In the genomic region with DNA sequence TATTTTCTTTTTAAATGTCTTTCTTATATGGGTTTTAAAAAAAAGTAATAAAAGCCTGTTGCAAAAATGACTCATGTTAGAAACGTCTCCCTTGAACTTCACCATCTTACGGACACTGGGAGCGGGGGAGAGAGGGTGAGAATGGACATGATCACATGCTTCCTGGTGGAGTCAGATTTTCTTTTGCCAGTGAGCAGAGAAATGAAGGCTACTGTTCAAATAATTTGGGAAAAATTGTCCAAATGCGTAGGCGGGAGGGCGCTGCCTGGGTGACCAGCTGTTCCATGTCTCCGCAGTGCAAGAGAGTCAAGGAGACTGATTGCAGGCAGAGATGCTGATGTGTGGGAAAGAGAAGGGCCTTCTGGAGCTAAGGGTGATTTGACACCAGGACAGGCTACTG, we compare ENCODE assay signal across 2 cellular contexts.
TF ChIP-seq lines count a peak whose summit lies in the region.

No MANE protein-coding gene starts in this region.

TF ChIP-seq in SK-N-SH treated with all-trans-retinoic acid at 6 μM for 48 hours, 23 proteins besides CTCF, POLR2A, EP300 and RAD21:
- TF ChIP-seq OSR1 (CRISPR knock-in tag; IDR thresholded peaks at IDR 0.05), result 0 out of 2 replicates have a peak, but pooled peaks have one; percentile 9
- no peak for TF ChIP-seq PPARA (CRISPR knock-in tag; IDR thresholded peaks at IDR 0.05; ENCODE audit: borderline replicate concordance)

TF ChIP-seq in HepG2, 621 proteins besides CTCF, POLR2A, EP300 and RAD21:
- TF ChIP-seq, protein P1, sequence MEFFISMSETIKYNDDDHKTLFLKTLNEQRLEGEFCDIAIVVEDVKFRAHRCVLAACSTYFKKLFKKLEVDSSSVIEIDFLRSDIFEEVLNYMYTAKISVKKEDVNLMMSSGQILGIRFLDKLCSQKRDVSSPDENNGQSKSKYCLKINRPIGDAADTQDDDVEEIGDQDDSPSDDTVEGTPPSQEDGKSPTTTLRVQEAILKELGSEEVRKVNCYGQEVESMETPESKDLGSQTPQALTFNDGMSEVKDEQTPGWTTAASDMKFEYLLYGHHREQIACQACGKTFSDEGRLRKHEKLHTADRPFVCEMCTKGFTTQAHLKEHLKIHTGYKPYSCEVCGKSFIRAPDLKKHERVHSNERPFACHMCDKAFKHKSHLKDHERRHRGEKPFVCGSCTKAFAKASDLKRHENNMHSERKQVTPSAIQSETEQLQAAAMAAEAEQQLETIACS (CRISPR knock-in tag; IDR thresholded peaks at IDR 0.05), result no peak
- TF ChIP-seq, protein P2, sequence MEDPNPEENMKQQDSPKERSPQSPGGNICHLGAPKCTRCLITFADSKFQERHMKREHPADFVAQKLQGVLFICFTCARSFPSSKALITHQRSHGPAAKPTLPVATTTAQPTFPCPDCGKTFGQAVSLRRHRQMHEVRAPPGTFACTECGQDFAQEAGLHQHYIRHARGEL (CRISPR knock-in tag; IDR thresholded peaks at IDR 0.05), result no peak
- TF ChIP-seq ZC3H4 (CRISPR knock-in tag; IDR thresholded peaks at IDR 0.05; ENCODE audit: borderline replicate concordance) (no peak), RFX1 (IDR thresholded peaks at IDR 0.05) (no peak), RAD51 (IDR thresholded peaks at IDR 0.05; ENCODE audit: borderline replicate concordance) (no peak), TEAD2 (CRISPR knock-in tag; IDR thresholded peaks at IDR 0.05) (no peak), ZNF713 (CRISPR knock-in tag; IDR thresholded peaks at IDR 0.05) (no peak)
- TF ChIP-seq, protein P3, sequence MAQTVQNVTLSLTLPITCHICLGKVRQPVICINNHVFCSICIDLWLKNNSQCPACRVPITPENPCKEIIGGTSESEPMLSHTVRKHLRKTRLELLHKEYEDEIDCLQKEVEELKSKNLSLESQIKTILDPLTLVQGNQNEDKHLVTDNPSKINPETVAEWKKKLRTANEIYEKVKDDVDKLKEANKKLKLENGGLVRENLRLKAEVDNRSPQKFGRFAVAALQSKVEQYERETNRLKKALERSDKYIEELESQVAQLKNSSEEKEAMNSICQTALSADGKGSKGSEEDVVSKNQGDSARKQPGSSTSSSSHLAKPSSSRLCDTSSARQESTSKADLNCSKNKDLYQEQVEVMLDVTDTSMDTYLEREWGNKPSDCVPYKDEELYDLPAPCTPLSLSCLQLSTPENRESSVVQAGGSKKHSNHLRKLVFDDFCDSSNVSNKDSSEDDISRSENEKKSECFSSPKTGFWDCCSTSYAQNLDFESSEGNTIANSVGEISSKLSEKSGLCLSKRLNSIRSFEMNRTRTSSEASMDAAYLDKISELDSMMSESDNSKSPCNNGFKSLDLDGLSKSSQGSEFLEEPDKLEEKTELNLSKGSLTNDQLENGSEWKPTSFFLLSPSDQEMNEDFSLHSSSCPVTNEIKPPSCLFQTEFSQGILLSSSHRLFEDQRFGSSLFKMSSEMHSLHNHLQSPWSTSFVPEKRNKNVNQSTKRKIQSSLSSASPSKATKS (CRISPR knock-in tag; IDR thresholded peaks at IDR 0.05), result no peak
